ENCODE assay signal across 7 cellular contexts in the genomic region with DNA sequence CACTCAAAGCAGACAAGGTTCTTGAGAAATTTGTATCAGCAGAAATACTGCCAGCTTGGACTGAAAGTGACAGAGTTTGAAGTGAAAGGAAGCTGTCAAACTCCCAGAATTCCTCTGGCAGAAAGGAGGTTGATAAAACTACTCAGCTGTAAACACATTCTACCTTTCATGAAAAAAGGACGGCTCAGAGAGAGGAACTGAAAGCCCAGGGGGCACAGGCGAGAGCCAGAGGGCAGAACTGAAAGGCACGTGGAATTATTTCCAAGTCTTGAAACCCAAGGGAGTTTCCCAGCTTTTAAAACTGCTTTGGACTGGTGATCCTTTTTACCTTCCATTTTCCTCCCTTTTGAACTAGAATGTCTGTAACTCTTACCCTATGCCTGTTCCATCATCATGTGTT. TPM values are rescaled to one million over a fixed set of nuclear protein-coding genes. Genes with fewer than 3 reads are reported as not detected.
DNase-seq lines count a peak whose midpoint lies in the region; ATAC-seq, FAIRE-seq and TF ChIP-seq lines count a peak whose summit lies in the region.

No MANE protein-coding gene starts in this region.

- H3K9me3 Mint-ChIP-seq in activated naive CD4-positive, alpha-beta T cell treated with anti-CD3 and anti-CD28 coated beads, Interleukin-2, amount 50 U/mL, for 72 hours: peaks cover 4 to 12% of the 10 kb centered on the region in 2 donors

- peak overlapping the region; percentile 48 for H3K4me2 ChIP-seq in GM23248 (ENCODE audit: unreplicated experiment)

- no peaks in the 10 kb centered on the region for H3K9me3 ChIP-seq in GM23248 (ENCODE audit: low read depth)

- no peak for TF ChIP-seq CTCF in GM13977 (IDR thresholded peaks at IDR 0.05; ENCODE audit: extremely low read depth, insufficient read depth, missing control alignments)

- no peak for ATAC-seq in activated naive CD4-positive, alpha-beta T cell treated with anti-CD3 and anti-CD28 coated beads, Interleukin-2, amount 50 U/mL, for 72 hours

- H3K9ac ChIP-seq in GM23248: peak overlapping the region; percentile 50; the same call in 1 of the 2 replicates

- DNase-seq in GM18507 (ENCODE audit: extremely low spot score, insufficient read length, low read depth) (no peak), GM23248 (peak; percentile 13), renal cortical epithelial cell (ENCODE audit: low read depth) (peak; percentile 53), NCI-H1092 treated with DMSO at 0.1 percent for 48 hours (lab: John Stamatoyannopoulos, UW) (no peak), frontal cortex (ENCODE audit: low spot score in 2 of 2) (no peak), GM13977 (ENCODE audit: low spot score) (no peak)
- no peak for DNase-seq in activated naive CD4-positive, alpha-beta T cell treated with anti-CD3 and anti-CD28 coated beads, Interleukin-2, amount 50 U/mL, for 72 hours (ENCODE audit: low spot score in 2 of 2)

- H3K4me1 ChIP-seq in GM23248 (ENCODE audit: insufficient read depth): no peaks in the 10 kb centered on the region

- H3K36me3 ChIP-seq in GM23248 (ENCODE audit: low read depth): no peaks in the 10 kb centered on the region

- no peaks in the 10 kb centered on the region for H3F3A ChIP-seq in GM23248 (ENCODE audit: insufficient read depth)

- H3K27ac ChIP-seq in GM23248: 0 out of 2 replicates have a peak overlapping the region, but pooled peaks have one; percentile 30

- no peaks in the 10 kb centered on the region for H3K9me2 ChIP-seq in GM23248 (ENCODE audit: insufficient read depth)

- peaks cover 0 to 10% of the 10 kb centered on the region in 2 donors for H3K36me3 Mint-ChIP-seq in activated naive CD4-positive, alpha-beta T cell treated with anti-CD3 and anti-CD28 coated beads, Interleukin-2, amount 50 U/mL, for 72 hours

- FAIRE-seq in GM18507 (lab: Jason Lieb, UNC): peak; percentile 96
- no peak for FAIRE-seq in frontal cortex (lab: Jason Lieb, UNC)

- in situ Hi-C loops in GM23248 (cut with MboI): no loop called here
- in situ Hi-C loops in GM13977 (cut with MboI; ENCODE audit: low pct_unique_long_range_greater_than_20kb, low sequenced_read_pairs, unreplicated experiment): no loop called here

- H4K20me1 ChIP-seq in GM23248 (ENCODE audit: insufficient read depth): no peaks in the 10 kb centered on the region

- WGBS in GM23248 (ENCODE audit: low coverage in 1 of 2, low lambda C conversion rate in 2 of 2, missing lambda C conversion rate in 2 of 2), 2 experiments: 6 to 12% methylated on average over 3 of the region's 3 CpGs

- H3K27me3 ChIP-seq in GM23248 (replicated peaks; ENCODE audit: insufficient read depth): no peaks in the 10 kb centered on the region

- peak overlapping the region; percentile 44 to 53 for H3K27ac Mint-ChIP-seq in activated naive CD4-positive, alpha-beta T cell treated with anti-CD3 and anti-CD28 coated beads, Interleukin-2, amount 50 U/mL, for 72 hours

- no peaks in the 10 kb centered on the region for H3K79me2 ChIP-seq in GM23248 (ENCODE audit: insufficient read depth)

- H3K4me3 ChIP-seq in GM23248: peak overlapping the region; percentile 37; the same call in 1 of the 2 replicates

- H2AFZ ChIP-seq in GM23248: peak overlapping the region; percentile 96

RNA-seq across cellular contexts. Expression of gene MED14, which starts 14.5 kb away (rescaled TPM):
- 10.0 and 34.7 TPM in 2 replicates for total RNA-seq in GM23248 (2014; rRNA removed; shearing (Covaris generic))
- polyA plus RNA-seq in GM23248 (2016; fragmentation: Nextera tagmentation; extraction: Ambion mirVana): 11.5 and 13.3 TPM in 2 replicates
- total RNA-seq in activated naive CD4-positive, alpha-beta T cell treated with anti-CD3 and anti-CD28 coated beads, Interleukin-2, amount 50 U/mL, for 72 hours: 10 to 100 TPM; 57.0 to 71.3 TPM
- 8.9 and 35.5 TPM in 2 replicates for total RNA-seq in renal cortical epithelial cell
- 16.3 TPM for total RNA-seq in frontal cortex

Comparison
In these comparisons a context has a peak if more than half of its experiments do, and no peak if none do; other contexts are left out.
1. DNase-seq: peak in GM23248 (single experiment) and renal cortical epithelial cell (single experiment); none in GM18507 (single experiment), activated naive CD4-positive, alpha-beta T cell treated with anti-CD3 and anti-CD28 coated beads, Interleukin-2, amount 50 U/mL, for 72 hours (0 of 2), NCI-H1092 treated with DMSO at 0.1 percent for 48 hours (single experiment), frontal cortex (0 of 2) and GM13977 (single experiment).